In genomic region chr17:29588561-29589411, GRCh38 we compare ENCODE assay signal across 8 cellular contexts. TPM values are rescaled to one million over a fixed set of nuclear protein-coding genes. Genes with fewer than 3 reads are reported as not detected.
DNase-seq lines count a peak whose midpoint lies in the region; ATAC-seq and TF ChIP-seq lines count a peak whose summit lies in the region.

No MANE protein-coding gene starts in this region.

- TF ChIP-seq EP300 in transverse colon (IDR thresholded peaks at IDR 0.05; ENCODE audit: low read depth), result no peak

- DNase-seq in BJ (ENCODE audit: low read depth), result no peak
- DNase-seq in HuH-7.5 (ENCODE audit: low spot score), result peak; percentile 78
- peak; percentile 61 for DNase-seq in activated CD4-positive, alpha-beta T cell treated with anti-CD3 and anti-CD28 coated beads for 48 hours
- peak; percentile 19 to 43 (median 27) for DNase-seq in effector memory CD4-positive, alpha-beta T cell
- DNase-seq in transverse colon, result peak; percentile 43
- no peak for DNase-seq in NCI-H2081 treated with DMSO at 0.1 percent for 48 hours (lab: John Stamatoyannopoulos, UW)

- CTCF ChIA-PET in BJ (lab: Yijun Ruan, JAX), result interaction anchor here (0.7 to 2.5 kb wide), 8 partner anchors 10 to 343 kb away, joined by 3 to 18 read pairs (median 4); partner anchors contain the start of gene ABHD15

- peaks cover 3% of the 10 kb centered on the region for H3K36me3 ChIP-seq in BJ (ENCODE audit: control insufficient read depth, insufficient read depth, low read length)
- H3K36me3 ChIP-seq in effector memory CD4-positive, alpha-beta T cell (ENCODE audit: control insufficient read depth, insufficient read depth, low read length), result no peaks in the 10 kb centered on the region
- H3K36me3 ChIP-seq in muscle layer of duodenum (ENCODE audit: control insufficient read depth in 1 of 2, insufficient read depth in 2 of 2, low read length in 2 of 2), result no peaks in the 10 kb centered on the region
- no peaks in the 10 kb centered on the region for H3K36me3 ChIP-seq in transverse colon

- peak overlapping the region; percentile 63 for H3K27ac ChIP-seq in effector memory CD4-positive, alpha-beta T cell (ENCODE audit: insufficient read depth, low read length, poor library complexity, severe bottlenecking)
- H3K27ac ChIP-seq in muscle layer of duodenum (ENCODE audit: low read length) (peak overlapping the region; percentile 51), transverse colon (peak overlapping the region; percentile 82 to 93 (median 88))

- intact Hi-C loops in transverse colon (cut with DNase I; ENCODE audit: low total_unique reads), result no loop called here

- POLR2A ChIA-PET in BJ (lab: Charles Lee), result no interaction called here

- ATAC-seq in GM19372 (IDR thresholded peaks at IDR 0.05; ENCODE audit: low read depth, unreplicated experiment), result peak; percentile 15

- H3K27me3 ChIP-seq in BJ (ENCODE audit: control insufficient read depth, insufficient read depth, low read length) (no peaks in the 10 kb centered on the region), muscle layer of duodenum (ENCODE audit: low read depth, low read length) (no peaks in the 10 kb centered on the region), transverse colon (no peaks in the 10 kb centered on the region)
- no peaks in the 10 kb centered on the region for H3K27me3 ChIP-seq in effector memory CD4-positive, alpha-beta T cell (replicated peaks; ENCODE audit: control insufficient read depth, insufficient read depth, low read length, poor library complexity, severe bottlenecking)

- TF ChIP-seq CTCF in BJ (IDR thresholded peaks at IDR 0.05; ENCODE audit: insufficient read depth, low read depth, low read length), result no peak
- peak in 1 of 5 experiments; percentile 27 for TF ChIP-seq CTCF in transverse colon (IDR thresholded peaks at IDR 0.05)

- 2% methylated on average over 29 of the region's 72 CpGs; no CpG with 5 or more reads in 1 of the 2 donors for WGBS in transverse colon (ENCODE audit: low coverage in 1 of 2), 2 donors

- H3K9me3 ChIP-seq in effector memory CD4-positive, alpha-beta T cell (ENCODE audit: control insufficient read depth, low read length), result no peaks in the 10 kb centered on the region
- H3K9me3 ChIP-seq in muscle layer of duodenum (ENCODE audit: control insufficient read depth in 1 of 2, low read length in 2 of 2) (no peaks in the 10 kb centered on the region), transverse colon (no peaks in the 10 kb centered on the region)

- peaks cover 68% of the 10 kb centered on the region for H3K4me1 ChIP-seq in effector memory CD4-positive, alpha-beta T cell (ENCODE audit: control insufficient read depth, insufficient read depth, low read length, poor library complexity, severe bottlenecking)
- H3K4me1 ChIP-seq in muscle layer of duodenum (ENCODE audit: control insufficient read depth in 1 of 2, insufficient read depth in 2 of 2, low read length in 2 of 2), result peaks cover 37 to 54% of the 10 kb centered on the region in 2 donors
- H3K4me1 ChIP-seq in transverse colon, result peaks cover 37 to 58% (median 52%) of the 10 kb centered on the region in 4 donors

- in situ Hi-C loops in transverse colon (cut with MboI; ENCODE audit: low pct_ligation_motif_present in 1 of 4, low pct_unique_long_range_greater_than_20kb in 1 of 4, low sequenced_read_pairs in 3 of 4), result no loop called here

- no peak for TF ChIP-seq POLR2A in transverse colon (IDR thresholded peaks at IDR 0.05)

- H3K4me3 ChIP-seq in BJ (ENCODE audit: low read depth, low read length) (peak overlapping the region; percentile 79), muscle layer of duodenum (ENCODE audit: low read depth in 1 of 2, low read length in 2 of 2) (peak overlapping the region; percentile 79 to 89), transverse colon (peak overlapping the region; percentile 69 to 87 (median 84))
- H3K4me3 ChIP-seq in effector memory CD4-positive, alpha-beta T cell (ENCODE audit: insufficient read depth, low read depth, low read length, poor library complexity, severe bottlenecking), result peak overlapping the region; percentile 78

RNA-seq across cellular contexts. Expression of gene GIT1, which starts 0.7 kb away (rescaled TPM):
- 21.6 and 32.0 TPM in 2 replicates for polyA plus RNA-seq in BJ (2011; rRNA removed)
- 28.2 and 37.6 TPM in 2 replicates for polyA minus RNA-seq in BJ (2011; rRNA and poly(A)+ RNA removed)
- 10 to 100 TPM; 39.2 to 71.8 (median 41.3) TPM for total RNA-seq in transverse colon

RNA-seq across cellular contexts. Expression of gene ANKRD13B, which starts 4.1 kb away (rescaled TPM):
- polyA plus RNA-seq in BJ (2011; rRNA removed), result 1.9 and 3.1 TPM in 2 replicates
- polyA minus RNA-seq in BJ (2011; rRNA and poly(A)+ RNA removed), result 2.9 and 3.7 TPM in 2 replicates
- 1 to 10 TPM; 2.9 to 8.6 (median 5.6) TPM for total RNA-seq in transverse colon

RNA-seq across cellular contexts. Expression of gene TP53I13, which starts 20.3 kb away (rescaled TPM):
- polyA plus RNA-seq in BJ (2011; rRNA removed), result 26.8 and 38.7 TPM in 2 replicates
- polyA minus RNA-seq in BJ (2011; rRNA and poly(A)+ RNA removed), result 45.3 and 97.0 TPM in 2 replicates
- total RNA-seq in transverse colon, result 100 to 1,000 TPM in 1 of 4 donors, 10 to 100 TPM in 3; 47.8 to 144 (median 87.7) TPM

RNA-seq across cellular contexts. Expression of gene ABHD15, which starts 21.9 kb away (rescaled TPM):
- polyA plus RNA-seq in BJ (2011; rRNA removed), result 5.2 and 5.8 TPM in 2 replicates
- polyA minus RNA-seq in BJ (2011; rRNA and poly(A)+ RNA removed), result 4.6 and 7.3 TPM in 2 replicates
- total RNA-seq in transverse colon, result 10 to 100 TPM; 18.7 to 38.0 (median 24.6) TPM

RNA-seq across cellular contexts. Expression of gene CORO6, which starts 33.9 kb away (rescaled TPM):
- 8.0 and 19.3 TPM in 2 replicates for polyA plus RNA-seq in BJ (2011; rRNA removed)
- 12.4 and 14.2 TPM in 2 replicates for polyA minus RNA-seq in BJ (2011; rRNA and poly(A)+ RNA removed)
- total RNA-seq in transverse colon, result 10 to 100 TPM; 12.2 to 37.4 (median 13.9) TPM

Comparison
In these comparisons a context has a peak if more than half of its experiments do, and no peak if none do; other contexts are left out.
1. DNase-seq: peak in HuH-7.5 (single experiment), activated CD4-positive, alpha-beta T cell treated with anti-CD3 and anti-CD28 coated beads for 48 hours (single experiment), effector memory CD4-positive, alpha-beta T cell (3 of 3) and transverse colon (single experiment); none in BJ (single experiment) and NCI-H2081 treated with DMSO at 0.1 percent for 48 hours (single experiment).
2. Peak in every context shown above with its lines, with median percentiles within 50 percentile points of each other: H3K4me3 ChIP-seq and H3K27ac ChIP-seq.